In the genomic region with DNA sequence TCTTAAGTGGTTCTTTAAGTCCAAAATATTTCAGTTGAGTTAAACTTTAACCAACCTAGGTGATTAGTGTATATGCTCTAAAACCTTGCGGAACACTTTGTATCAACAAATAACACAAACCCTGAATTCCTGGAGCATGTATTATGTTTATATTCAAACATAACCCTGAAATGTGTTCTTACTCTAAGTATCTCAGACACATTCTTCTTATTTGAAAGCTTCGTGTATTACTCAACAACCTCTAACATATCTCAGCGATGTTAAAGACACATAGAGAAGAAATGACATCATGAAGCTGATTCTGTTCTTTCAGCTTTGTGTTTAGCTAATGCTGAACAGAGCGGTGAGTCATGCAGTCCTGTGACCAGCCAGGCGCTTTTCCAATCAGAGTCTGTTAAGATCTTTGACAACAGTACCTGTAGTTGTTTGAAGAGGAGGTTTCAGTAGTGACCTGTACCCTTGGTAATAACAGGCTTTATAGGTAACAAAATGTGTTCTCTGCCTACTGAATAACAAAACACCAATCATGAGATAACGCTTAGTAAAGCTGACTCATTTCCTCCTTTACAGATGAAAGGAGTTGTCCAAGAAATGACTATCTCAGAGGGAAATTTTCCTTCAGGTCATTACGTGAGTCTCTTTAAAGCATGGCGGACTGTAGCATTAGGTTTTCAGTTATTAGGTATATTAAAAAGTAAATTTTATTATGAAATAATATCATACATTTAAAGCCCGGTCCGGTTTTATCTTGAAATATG, we compare ENCODE assay signal across 8 cellular contexts.
DNase-seq lines count a peak whose midpoint lies in the region; ATAC-seq and TF ChIP-seq lines count a peak whose summit lies in the region.

No MANE protein-coding gene starts in this region.

- H3K27ac Mint-ChIP-seq in activated naive CD8-positive, alpha-beta T cell treated with anti-CD3 and anti-CD28 coated beads for 36 hours = peak overlapping the region; percentile 80

- H3K36me3 ChIP-seq in PC-9 (ENCODE audit: low read depth) (no peaks in the 10 kb centered on the region), heart right ventricle (no peaks in the 10 kb centered on the region)

- no peaks in the 10 kb centered on the region for H3K27me3 ChIP-seq in PC-9 (ENCODE audit: insufficient read depth, low read depth)
- no peaks in the 10 kb centered on the region for H3K27me3 ChIP-seq in heart right ventricle

- H3K79me2 ChIP-seq in PC-9 (ENCODE audit: low read depth) = no peaks in the 10 kb centered on the region

- H3K27ac ChIP-seq in PC-9 (peak overlapping the region; percentile 96), heart right ventricle (peak overlapping the region in 9 of 10 donors; percentile 10 to 89 (median 66))

- H3K9me3 ChIP-seq in PC-9 (ENCODE audit: insufficient read depth, low read depth) = no peaks in the 10 kb centered on the region
- H3K9me3 ChIP-seq in heart right ventricle = no peaks in the 10 kb centered on the region

- H3K4me3 Mint-ChIP-seq in activated naive CD8-positive, alpha-beta T cell treated with anti-CD3 and anti-CD28 coated beads for 36 hours = peak overlapping the region; percentile 36

- H3K4me3 ChIP-seq in AG09309 (ENCODE audit: control insufficient read depth, low read depth, low read length) (no peak overlapping the region), PC-9 (peak overlapping the region; percentile 16; the same call in 1 of the 2 replicates), heart right ventricle (no peak overlapping the region)

- peak; percentile 88 for DNase-seq in AG09309 (ENCODE audit: low read depth)
- peak; percentile 74 to 99 for DNase-seq in PC-9
- peak; percentile 66 for DNase-seq in activated naive CD8-positive, alpha-beta T cell treated with anti-CD3 and anti-CD28 coated beads for 36 hours
- peak in 1 of 2 donors; percentile 66 for DNase-seq in heart right ventricle
- peak; percentile 82 for DNase-seq in sciatic nerve (ENCODE audit: low spot score)
- DNase-seq in NCI-H526 (lab: John Stamatoyannopoulos, UW) = no peak

- no peaks in the 10 kb centered on the region for H3K27me3 Mint-ChIP-seq in activated naive CD8-positive, alpha-beta T cell treated with anti-CD3 and anti-CD28 coated beads for 36 hours

- peaks cover 36% of the 10 kb centered on the region for H3K4me1 Mint-ChIP-seq in activated naive CD8-positive, alpha-beta T cell treated with anti-CD3 and anti-CD28 coated beads for 36 hours

- ATAC-seq in GM18909 (IDR thresholded peaks at IDR 0.05; ENCODE audit: poor library complexity, unreplicated experiment) (peak; percentile 95), HG03139 (IDR thresholded peaks at IDR 0.05; ENCODE audit: unreplicated experiment) (peak; percentile 80), heart right ventricle (peak; percentile 80 to 92 (median 86)), sciatic nerve (peak; percentile 88)

- TSS peak; percentile 87 for BruUV-seq in PC-9 (replicated peaks; lab: Mats Ljungman, UMichigan)

- CTCF ChIA-PET in PC-9 (lab: Charles Lee) = interaction anchor here (0.6 to 0.8 kb wide), 2 partner anchors 45 to 454 kb away, joined by 3 read pairs; no protein-coding TSS in a partner anchor

- H3K36me3 Mint-ChIP-seq in activated naive CD8-positive, alpha-beta T cell treated with anti-CD3 and anti-CD28 coated beads for 36 hours = peaks cover 3% of the 10 kb centered on the region

- no peak overlapping the region for H2AFZ ChIP-seq in PC-9

- no peaks in the 10 kb centered on the region for H3K9me3 Mint-ChIP-seq in activated naive CD8-positive, alpha-beta T cell treated with anti-CD3 and anti-CD28 coated beads for 36 hours

- peaks cover 28% of the 10 kb centered on the region for H3K4me1 ChIP-seq in PC-9 (replicated peaks; ENCODE audit: insufficient read depth)
- H3K4me1 ChIP-seq in heart right ventricle = peaks cover 6 to 55% (median 25%) of the 10 kb centered on the region in 9 donors

- peak overlapping the region; percentile 63 for H3K4me2 ChIP-seq in PC-9

- peaks cover 27% of the 10 kb centered on the region for H3F3A ChIP-seq in PC-9 (ENCODE audit: insufficient read depth, low read depth)

- TF ChIP-seq CTCF in AG09309 (IDR thresholded peaks at IDR 0.05; ENCODE audit: control insufficient read depth, insufficient read depth, low read depth, low read length, missing control alignments) = no peak
- no peak for TF ChIP-seq CTCF in PC-9 (conservative IDR thresholded peaks at IDR 0.05)
- no peak for TF ChIP-seq CTCF in heart right ventricle (IDR thresholded peaks at IDR 0.05)

- POLR2A ChIA-PET in PC-9 (lab: Charles Lee; ENCODE audit: unreplicated experiment) = interaction anchor here (0.6 to 1.7 kb wide), 9 partner anchors 28 to 1132 kb away, joined by 3 to 15 read pairs (median 4); a partner anchor contains a TSS

- H4K20me1 ChIP-seq in PC-9 (ENCODE audit: insufficient read depth) = no peaks in the 10 kb centered on the region

- WGBS in heart right ventricle, 2 donors = 45 to 49% methylated on average over 10 of the region's 10 CpGs

- intact Hi-C loops in PC-9 (cut with micrococcal nuclease; ENCODE audit: unreplicated experiment) = loop anchor here (1.0 kb wide), 4 partner anchors 27 to 384 kb away; no protein-coding TSS in a partner anchor
- intact Hi-C loops in heart right ventricle (cut with DNase I) = no loop called here
- intact Hi-C loops in sciatic nerve (cut with DNase I) = no loop called here

- no peaks in the 10 kb centered on the region; the same call in 1 of the 2 replicates for H3K9me2 ChIP-seq in PC-9 (ENCODE audit: insufficient read depth)

Comparison
In these comparisons a context has a peak if more than half of its experiments do, and no peak if none do; other contexts are left out.
1. DNase-seq: peak in AG09309 (single experiment), PC-9 (2 of 2), activated naive CD8-positive, alpha-beta T cell treated with anti-CD3 and anti-CD28 coated beads for 36 hours (single experiment) and sciatic nerve (single experiment); none in NCI-H526 (0 of 2).
2. Peak in every context shown above with its lines, with median percentiles within 50 percentile points of each other: ATAC-seq.